ENCODE assay signal across 1 cellular context in the genomic region with DNA sequence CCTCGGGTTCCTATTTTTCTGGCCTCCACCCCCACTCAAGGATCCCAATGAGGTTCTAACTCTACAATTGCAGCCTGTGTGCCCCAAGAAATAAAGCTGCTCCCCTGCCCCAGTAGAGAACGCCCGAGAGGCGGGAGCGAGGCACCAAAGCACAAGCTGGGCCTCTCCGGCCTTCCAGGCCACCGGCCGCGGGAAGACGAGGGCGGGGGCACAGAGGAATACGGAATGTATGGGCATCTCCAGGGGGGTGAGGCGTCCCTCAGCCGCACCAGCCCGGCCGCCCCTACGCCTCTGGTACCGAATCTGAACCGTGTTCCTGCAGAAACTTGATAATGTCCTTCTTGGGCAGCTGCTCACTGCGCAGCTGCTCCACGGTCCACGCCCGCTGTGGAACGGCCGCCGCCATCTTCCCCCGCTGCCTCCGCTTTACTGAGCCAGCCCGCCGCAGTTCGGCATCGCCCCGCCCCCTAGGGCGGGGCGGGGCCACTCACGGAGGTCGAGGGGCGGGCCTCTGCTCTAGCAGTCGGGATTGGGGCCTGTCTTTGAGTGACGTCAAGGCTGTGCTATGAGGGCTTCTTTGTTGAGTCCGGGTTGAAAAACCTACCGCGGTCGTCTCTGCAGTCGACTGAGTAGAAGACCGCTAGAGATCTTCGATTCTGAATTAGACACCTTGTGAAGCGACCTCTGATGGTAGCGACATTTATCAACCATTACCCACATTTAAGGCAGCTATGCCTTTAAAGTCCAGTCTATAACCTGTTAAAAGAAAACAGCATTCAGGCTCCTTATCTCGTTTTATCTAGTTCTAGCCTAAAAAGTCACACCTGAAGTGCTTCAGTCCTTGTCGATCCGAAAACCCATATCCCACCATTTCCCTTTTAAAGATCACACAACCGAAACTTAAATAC.
TF ChIP-seq lines count a peak whose summit lies in the region.

A gene (minus strand): TSS at position 431 of the 908 bp plus-strand sequence. CDS start 25 bp downstream, at position 406.

TF ChIP-seq in HepG2, 621 proteins besides CTCF, POLR2A, EP300 and RAD21 (continued from another document and continues in another):
- TF ChIP-seq, protein P1, sequence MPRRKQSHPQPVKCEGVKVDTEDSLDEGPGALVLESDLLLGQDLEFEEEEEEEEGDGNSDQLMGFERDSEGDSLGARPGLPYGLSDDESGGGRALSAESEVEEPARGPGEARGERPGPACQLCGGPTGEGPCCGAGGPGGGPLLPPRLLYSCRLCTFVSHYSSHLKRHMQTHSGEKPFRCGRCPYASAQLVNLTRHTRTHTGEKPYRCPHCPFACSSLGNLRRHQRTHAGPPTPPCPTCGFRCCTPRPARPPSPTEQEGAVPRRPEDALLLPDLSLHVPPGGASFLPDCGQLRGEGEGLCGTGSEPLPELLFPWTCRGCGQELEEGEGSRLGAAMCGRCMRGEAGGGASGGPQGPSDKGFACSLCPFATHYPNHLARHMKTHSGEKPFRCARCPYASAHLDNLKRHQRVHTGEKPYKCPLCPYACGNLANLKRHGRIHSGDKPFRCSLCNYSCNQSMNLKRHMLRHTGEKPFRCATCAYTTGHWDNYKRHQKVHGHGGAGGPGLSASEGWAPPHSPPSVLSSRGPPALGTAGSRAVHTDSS (CRISPR knock-in tag; conservative IDR thresholded peaks at IDR 0.05): no peak
- TF ChIP-seq PHF8 (CRISPR knock-in tag; IDR thresholded peaks at IDR 0.05): peak; percentile 94
- TF ChIP-seq HOXD1 (CRISPR knock-in tag; IDR thresholded peaks at IDR 0.05): no peak
- TF ChIP-seq FOXK2 (IDR thresholded peaks at IDR 0.05): peak; percentile 99
- no peak for TF ChIP-seq ZNF251 (CRISPR knock-in tag; IDR thresholded peaks at IDR 0.05)
- 0 out of 2 replicates have a peak, but pooled peaks have one; percentile 63 for TF ChIP-seq ZNF296 (CRISPR knock-in tag; conservative IDR thresholded peaks at IDR 0.05)
- TF ChIP-seq, protein P2, sequence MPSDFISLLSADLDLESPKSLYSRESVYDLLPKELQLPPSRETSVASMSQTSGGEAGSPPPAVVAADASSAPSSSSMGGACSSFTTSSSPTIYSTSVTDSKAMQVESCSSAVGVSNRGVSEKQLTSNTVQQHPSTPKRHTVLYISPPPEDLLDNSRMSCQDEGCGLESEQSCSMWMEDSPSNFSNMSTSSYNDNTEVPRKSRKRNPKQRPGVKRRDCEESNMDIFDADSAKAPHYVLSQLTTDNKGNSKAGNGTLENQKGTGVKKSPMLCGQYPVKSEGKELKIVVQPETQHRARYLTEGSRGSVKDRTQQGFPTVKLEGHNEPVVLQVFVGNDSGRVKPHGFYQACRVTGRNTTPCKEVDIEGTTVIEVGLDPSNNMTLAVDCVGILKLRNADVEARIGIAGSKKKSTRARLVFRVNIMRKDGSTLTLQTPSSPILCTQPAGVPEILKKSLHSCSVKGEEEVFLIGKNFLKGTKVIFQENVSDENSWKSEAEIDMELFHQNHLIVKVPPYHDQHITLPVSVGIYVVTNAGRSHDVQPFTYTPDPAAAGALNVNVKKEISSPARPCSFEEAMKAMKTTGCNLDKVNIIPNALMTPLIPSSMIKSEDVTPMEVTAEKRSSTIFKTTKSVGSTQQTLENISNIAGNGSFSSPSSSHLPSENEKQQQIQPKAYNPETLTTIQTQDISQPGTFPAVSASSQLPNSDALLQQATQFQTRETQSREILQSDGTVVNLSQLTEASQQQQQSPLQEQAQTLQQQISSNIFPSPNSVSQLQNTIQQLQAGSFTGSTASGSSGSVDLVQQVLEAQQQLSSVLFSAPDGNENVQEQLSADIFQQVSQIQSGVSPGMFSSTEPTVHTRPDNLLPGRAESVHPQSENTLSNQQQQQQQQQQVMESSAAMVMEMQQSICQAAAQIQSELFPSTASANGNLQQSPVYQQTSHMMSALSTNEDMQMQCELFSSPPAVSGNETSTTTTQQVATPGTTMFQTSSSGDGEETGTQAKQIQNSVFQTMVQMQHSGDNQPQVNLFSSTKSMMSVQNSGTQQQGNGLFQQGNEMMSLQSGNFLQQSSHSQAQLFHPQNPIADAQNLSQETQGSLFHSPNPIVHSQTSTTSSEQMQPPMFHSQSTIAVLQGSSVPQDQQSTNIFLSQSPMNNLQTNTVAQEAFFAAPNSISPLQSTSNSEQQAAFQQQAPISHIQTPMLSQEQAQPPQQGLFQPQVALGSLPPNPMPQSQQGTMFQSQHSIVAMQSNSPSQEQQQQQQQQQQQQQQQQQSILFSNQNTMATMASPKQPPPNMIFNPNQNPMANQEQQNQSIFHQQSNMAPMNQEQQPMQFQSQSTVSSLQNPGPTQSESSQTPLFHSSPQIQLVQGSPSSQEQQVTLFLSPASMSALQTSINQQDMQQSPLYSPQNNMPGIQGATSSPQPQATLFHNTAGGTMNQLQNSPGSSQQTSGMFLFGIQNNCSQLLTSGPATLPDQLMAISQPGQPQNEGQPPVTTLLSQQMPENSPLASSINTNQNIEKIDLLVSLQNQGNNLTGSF (CRISPR knock-in tag; IDR thresholded peaks at IDR 0.05): no peak
- no peak for TF ChIP-seq MED13 (CRISPR knock-in tag; IDR thresholded peaks at IDR 0.05)
- TF ChIP-seq, protein P3, sequence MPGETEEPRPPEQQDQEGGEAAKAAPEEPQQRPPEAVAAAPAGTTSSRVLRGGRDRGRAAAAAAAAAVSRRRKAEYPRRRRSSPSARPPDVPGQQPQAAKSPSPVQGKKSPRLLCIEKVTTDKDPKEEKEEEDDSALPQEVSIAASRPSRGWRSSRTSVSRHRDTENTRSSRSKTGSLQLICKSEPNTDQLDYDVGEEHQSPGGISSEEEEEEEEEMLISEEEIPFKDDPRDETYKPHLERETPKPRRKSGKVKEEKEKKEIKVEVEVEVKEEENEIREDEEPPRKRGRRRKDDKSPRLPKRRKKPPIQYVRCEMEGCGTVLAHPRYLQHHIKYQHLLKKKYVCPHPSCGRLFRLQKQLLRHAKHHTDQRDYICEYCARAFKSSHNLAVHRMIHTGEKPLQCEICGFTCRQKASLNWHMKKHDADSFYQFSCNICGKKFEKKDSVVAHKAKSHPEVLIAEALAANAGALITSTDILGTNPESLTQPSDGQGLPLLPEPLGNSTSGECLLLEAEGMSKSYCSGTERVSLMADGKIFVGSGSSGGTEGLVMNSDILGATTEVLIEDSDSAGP (CRISPR knock-in tag; IDR thresholded peaks at IDR 0.05; ENCODE audit: borderline replicate concordance): peak; percentile 85; the same call in 1 of the 2 replicates
- TF ChIP-seq, protein P4, sequence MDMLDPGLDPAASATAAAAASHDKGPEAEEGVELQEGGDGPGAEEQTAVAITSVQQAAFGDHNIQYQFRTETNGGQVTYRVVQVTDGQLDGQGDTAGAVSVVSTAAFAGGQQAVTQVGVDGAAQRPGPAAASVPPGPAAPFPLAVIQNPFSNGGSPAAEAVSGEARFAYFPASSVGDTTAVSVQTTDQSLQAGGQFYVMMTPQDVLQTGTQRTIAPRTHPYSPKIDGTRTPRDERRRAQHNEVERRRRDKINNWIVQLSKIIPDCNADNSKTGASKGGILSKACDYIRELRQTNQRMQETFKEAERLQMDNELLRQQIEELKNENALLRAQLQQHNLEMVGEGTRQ (IDR thresholded peaks at IDR 0.05; ENCODE audit: low read depth, low read length): no peak
- TF ChIP-seq, protein P4 (CRISPR knock-in tag; IDR thresholded peaks at IDR 0.05; ENCODE audit: borderline replicate concordance): no peak
- no peak for TF ChIP-seq PTBP1 (IDR thresholded peaks at IDR 0.05; ENCODE audit: low read depth, low read length, poor library complexity, severe bottlenecking)
- TF ChIP-seq, protein P5, sequence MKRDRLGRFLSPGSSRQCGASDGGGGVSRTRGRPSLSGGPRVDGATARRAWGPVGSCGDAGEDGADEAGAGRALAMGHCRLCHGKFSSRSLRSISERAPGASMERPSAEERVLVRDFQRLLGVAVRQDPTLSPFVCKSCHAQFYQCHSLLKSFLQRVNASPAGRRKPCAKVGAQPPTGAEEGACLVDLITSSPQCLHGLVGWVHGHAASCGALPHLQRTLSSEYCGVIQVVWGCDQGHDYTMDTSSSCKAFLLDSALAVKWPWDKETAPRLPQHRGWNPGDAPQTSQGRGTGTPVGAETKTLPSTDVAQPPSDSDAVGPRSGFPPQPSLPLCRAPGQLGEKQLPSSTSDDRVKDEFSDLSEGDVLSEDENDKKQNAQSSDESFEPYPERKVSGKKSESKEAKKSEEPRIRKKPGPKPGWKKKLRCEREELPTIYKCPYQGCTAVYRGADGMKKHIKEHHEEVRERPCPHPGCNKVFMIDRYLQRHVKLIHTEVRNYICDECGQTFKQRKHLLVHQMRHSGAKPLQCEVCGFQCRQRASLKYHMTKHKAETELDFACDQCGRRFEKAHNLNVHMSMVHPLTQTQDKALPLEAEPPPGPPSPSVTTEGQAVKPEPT (CRISPR knock-in tag; IDR thresholded peaks at IDR 0.05; ENCODE audit: low read depth): no peak
- TF ChIP-seq FOXO1 (CRISPR knock-in tag; IDR thresholded peaks at IDR 0.05): no peak
- TF ChIP-seq NR2F2 (IDR thresholded peaks at IDR 0.05; ENCODE audit: borderline replicate concordance, low read depth): 0 out of 2 replicates have a peak, but pooled peaks have one; percentile 34
- TF ChIP-seq, protein P6, sequence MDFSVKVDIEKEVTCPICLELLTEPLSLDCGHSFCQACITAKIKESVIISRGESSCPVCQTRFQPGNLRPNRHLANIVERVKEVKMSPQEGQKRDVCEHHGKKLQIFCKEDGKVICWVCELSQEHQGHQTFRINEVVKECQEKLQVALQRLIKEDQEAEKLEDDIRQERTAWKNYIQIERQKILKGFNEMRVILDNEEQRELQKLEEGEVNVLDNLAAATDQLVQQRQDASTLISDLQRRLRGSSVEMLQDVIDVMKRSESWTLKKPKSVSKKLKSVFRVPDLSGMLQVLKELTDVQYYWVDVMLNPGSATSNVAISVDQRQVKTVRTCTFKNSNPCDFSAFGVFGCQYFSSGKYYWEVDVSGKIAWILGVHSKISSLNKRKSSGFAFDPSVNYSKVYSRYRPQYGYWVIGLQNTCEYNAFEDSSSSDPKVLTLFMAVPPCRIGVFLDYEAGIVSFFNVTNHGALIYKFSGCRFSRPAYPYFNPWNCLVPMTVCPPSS (IDR thresholded peaks at IDR 0.05): no peak
- TF ChIP-seq PAX8 (CRISPR knock-in tag; IDR thresholded peaks at IDR 0.05; ENCODE audit: borderline replicate concordance): peak; percentile 40; the same call in 1 of the 2 replicates
- TF ChIP-seq NCOR1 (IDR thresholded peaks at IDR 0.05; ENCODE audit: borderline replicate concordance, low read length): peak; percentile 42; the same call in 1 of the 2 replicates
- TF ChIP-seq GTF2F1 (IDR thresholded peaks at IDR 0.05; ENCODE audit: low read length): 0 out of 2 replicates have a peak, but pooled peaks have one; percentile 10
- no peak for TF ChIP-seq ATRX (CRISPR knock-in tag; IDR thresholded peaks at IDR 0.05; ENCODE audit: borderline replicate concordance)
- TF ChIP-seq ZNF841 (CRISPR knock-in tag; IDR thresholded peaks at IDR 0.05; ENCODE audit: borderline replicate concordance): no peak
- TF ChIP-seq, protein P7, sequence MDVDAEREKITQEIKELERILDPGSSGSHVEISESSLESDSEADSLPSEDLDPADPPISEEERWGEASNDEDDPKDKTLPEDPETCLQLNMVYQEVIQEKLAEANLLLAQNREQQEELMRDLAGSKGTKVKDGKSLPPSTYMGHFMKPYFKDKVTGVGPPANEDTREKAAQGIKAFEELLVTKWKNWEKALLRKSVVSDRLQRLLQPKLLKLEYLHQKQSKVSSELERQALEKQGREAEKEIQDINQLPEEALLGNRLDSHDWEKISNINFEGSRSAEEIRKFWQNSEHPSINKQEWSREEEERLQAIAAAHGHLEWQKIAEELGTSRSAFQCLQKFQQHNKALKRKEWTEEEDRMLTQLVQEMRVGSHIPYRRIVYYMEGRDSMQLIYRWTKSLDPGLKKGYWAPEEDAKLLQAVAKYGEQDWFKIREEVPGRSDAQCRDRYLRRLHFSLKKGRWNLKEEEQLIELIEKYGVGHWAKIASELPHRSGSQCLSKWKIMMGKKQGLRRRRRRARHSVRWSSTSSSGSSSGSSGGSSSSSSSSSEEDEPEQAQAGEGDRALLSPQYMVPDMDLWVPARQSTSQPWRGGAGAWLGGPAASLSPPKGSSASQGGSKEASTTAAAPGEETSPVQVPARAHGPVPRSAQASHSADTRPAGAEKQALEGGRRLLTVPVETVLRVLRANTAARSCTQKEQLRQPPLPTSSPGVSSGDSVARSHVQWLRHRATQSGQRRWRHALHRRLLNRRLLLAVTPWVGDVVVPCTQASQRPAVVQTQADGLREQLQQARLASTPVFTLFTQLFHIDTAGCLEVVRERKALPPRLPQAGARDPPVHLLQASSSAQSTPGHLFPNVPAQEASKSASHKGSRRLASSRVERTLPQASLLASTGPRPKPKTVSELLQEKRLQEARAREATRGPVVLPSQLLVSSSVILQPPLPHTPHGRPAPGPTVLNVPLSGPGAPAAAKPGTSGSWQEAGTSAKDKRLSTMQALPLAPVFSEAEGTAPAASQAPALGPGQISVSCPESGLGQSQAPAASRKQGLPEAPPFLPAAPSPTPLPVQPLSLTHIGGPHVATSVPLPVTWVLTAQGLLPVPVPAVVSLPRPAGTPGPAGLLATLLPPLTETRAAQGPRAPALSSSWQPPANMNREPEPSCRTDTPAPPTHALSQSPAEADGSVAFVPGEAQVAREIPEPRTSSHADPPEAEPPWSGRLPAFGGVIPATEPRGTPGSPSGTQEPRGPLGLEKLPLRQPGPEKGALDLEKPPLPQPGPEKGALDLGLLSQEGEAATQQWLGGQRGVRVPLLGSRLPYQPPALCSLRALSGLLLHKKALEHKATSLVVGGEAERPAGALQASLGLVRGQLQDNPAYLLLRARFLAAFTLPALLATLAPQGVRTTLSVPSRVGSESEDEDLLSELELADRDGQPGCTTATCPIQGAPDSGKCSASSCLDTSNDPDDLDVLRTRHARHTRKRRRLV (CRISPR knock-in tag; IDR thresholded peaks at IDR 0.05): no peak; the same call in 1 of the 2 replicates
- TF ChIP-seq HNF4A (CRISPR knock-in tag; IDR thresholded peaks at IDR 0.05): no peak
- TF ChIP-seq, protein P8, sequence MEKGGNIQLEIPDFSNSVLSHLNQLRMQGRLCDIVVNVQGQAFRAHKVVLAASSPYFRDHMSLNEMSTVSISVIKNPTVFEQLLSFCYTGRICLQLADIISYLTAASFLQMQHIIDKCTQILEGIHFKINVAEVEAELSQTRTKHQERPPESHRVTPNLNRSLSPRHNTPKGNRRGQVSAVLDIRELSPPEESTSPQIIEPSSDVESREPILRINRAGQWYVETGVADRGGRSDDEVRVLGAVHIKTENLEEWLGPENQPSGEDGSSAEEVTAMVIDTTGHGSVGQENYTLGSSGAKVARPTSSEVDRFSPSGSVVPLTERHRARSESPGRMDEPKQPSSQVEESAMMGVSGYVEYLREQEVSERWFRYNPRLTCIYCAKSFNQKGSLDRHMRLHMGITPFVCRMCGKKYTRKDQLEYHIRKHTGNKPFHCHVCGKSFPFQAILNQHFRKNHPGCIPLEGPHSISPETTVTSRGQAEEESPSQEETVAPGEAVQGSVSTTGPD (CRISPR knock-in tag; IDR thresholded peaks at IDR 0.05): no peak
- TF ChIP-seq, protein P9, sequence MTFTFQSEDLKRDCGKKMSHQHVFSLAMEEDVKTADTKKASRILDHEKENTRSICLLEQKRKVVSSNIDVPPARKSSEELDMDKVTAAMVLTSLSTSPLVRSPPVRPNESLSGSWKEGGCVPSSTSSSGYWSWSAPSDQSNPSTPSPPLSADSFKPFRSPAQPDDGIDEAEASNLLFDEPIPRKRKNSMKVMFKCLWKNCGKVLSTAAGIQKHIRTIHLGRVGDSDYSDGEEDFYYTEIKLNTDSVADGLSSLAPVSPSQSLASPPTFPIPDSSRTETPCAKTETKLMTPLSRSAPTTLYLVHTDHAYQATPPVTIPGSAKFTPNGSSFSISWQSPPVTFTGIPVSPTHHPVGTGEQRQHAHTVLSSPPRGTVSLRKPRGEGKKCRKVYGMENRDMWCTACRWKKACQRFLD (CRISPR knock-in tag; IDR thresholded peaks at IDR 0.05; ENCODE audit: borderline replicate concordance): no peak; the same call in 1 of the 2 replicates
- TF ChIP-seq ELF4 (CRISPR knock-in tag; IDR thresholded peaks at IDR 0.05; ENCODE audit: borderline replicate concordance): no peak; the same call in 1 of the 2 replicates
- TF ChIP-seq ZNF562 (CRISPR knock-in tag; IDR thresholded peaks at IDR 0.05; ENCODE audit: borderline replicate concordance): no peak
